Comparison of ENCODE assay signal across 23 cellular contexts in the genomic region with DNA sequence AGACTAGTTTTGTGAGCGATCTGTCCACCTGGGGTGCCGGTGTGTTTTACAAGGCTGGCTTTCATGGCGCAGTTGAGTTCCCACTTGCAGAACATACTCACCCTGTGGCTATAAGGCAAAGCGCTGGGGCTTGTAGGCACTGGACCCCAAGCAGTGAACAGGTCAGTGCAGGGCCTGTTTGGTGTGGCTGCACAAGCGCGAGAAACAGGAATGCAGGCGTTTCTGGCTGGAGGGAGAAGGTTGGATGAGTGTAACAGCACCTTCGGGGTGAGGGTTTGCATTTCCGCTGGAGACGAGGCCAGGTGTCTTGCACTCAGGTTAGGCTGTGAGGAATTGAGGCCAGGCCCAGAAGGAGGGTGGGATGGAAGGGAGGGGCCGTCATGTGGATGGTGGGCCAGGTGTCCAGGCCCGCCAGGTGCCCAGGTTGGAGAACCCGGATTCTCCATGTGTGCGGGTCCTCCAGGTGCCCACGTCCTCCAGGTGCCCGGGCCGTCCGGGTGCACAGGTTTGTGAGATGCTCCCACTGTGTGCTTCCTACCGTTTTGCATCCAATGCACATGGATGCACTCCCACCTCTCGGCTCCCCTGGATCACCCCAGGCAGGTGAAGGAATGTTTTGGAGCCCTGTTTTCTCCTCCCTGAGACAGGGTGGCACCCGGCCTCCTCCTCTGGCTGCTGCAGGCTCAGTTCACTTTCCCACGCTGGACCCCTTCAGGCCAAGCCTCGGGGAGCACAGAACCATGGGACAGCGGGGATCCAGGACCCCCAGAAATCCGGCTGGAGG. TPM values are rescaled to one million over a fixed set of nuclear protein-coding genes. Genes with fewer than 3 reads are reported as not detected.
A peak's percentile ranks its signal among the peaks of the same experiment; 100 is the strongest.
DNase-seq lines count a peak whose midpoint lies in the region; ATAC-seq and TF ChIP-seq lines count a peak whose summit lies in the region.
"Had no signal": no experiment of that assay in that cellular context is flagged by ENCODE, and none has a peak within 500 bp of the region (broad histone marks: within the 10 kb centered on the region; RNA-seq: fewer than 3 reads in every experiment).

No MANE protein-coding gene starts in this region.

- POLR2A ChIA-PET in A673 (lab: Charles Lee; ENCODE audit: low non-redundant PET) (no interaction called here), Caco-2 (lab: Charles Lee) (no interaction called here)

- no peaks in the 10 kb centered on the region for H3K36me3 ChIP-seq in A673 (ENCODE audit: insufficient read depth, low read length, poor library complexity, severe bottlenecking)
- no peaks in the 10 kb centered on the region for H3K36me3 ChIP-seq in Caco-2 (ENCODE audit: control insufficient read depth, insufficient read depth, low read length)
- H3K36me3 ChIP-seq in mesendoderm (ENCODE audit: control insufficient read depth, insufficient read depth, low read length): no peaks in the 10 kb centered on the region
- H3K36me3 ChIP-seq: pancreas had no signal

- H3K27me3 Mint-ChIP-seq in Caco-2 (ENCODE audit: insufficient read depth, unreplicated experiment) (no peaks in the 10 kb centered on the region), brain (peaks cover 2% of the 10 kb centered on the region), type B pancreatic cell (peaks cover 6% of the 10 kb centered on the region)
- H3K27me3 Mint-ChIP-seq: activated CD4-positive, alpha-beta memory T cell treated with anti-CD3 and anti-CD28 coated beads, Interleukin-2, amount 10 ng/mL, durations not matched to agents 7 days and 5 days; activated naive CD8-positive, alpha-beta T cell; naive B cell had no signal

- H3K9me3 ChIP-seq in A673 (ENCODE audit: low read depth, low read length, poor library complexity, severe bottlenecking) (no peaks in the 10 kb centered on the region), Caco-2 (peaks cover under 1% of the 10 kb centered on the region; the same call in 1 of the 2 replicates)
- H3K9me3 ChIP-seq: pancreas had no signal

- DNase-seq in A673 (ENCODE audit: low spot score): no peak
- DNase-seq in Caco-2: peak in 1 of 2 experiments; percentile 28
- no peak for DNase-seq in mesendoderm
- no peak for DNase-seq in type B pancreatic cell (ENCODE audit: extremely low spot score, unreplicated experiment)
- DNase-seq in activated CD4-positive, alpha-beta T cell treated with anti-CD3 and anti-CD28 coated beads for 1 hour: no peak
- DNase-seq: activated CD4-positive, alpha-beta memory T cell treated with anti-CD3 and anti-CD28 coated beads, Interleukin-2, amount 10 ng/mL, durations not matched to agents 7 days and 5 days; activated CD4-positive, CD25-positive, alpha-beta regulatory T cell; activated T-cell treated with anti-CD3 and anti-CD28 coated beads, Interleukin-2, amount 50 U/mL, for 1 hour; DMS153; effector CD8-positive, alpha-beta T cell; GDM1; naive B cell; NCI-H1694; NCI-H226; NCI-H748 treated with DMSO at 0.1 percent for 48 hours; pancreas; stimulated activated CD4-positive, alpha-beta T cell treated with anti-CD3 and anti-CD28 coated beads, Interleukin-15, amount 100 ng/mL, for 24 hours; T1000 had no signal

- H2AK5ac ChIP-seq in mesendoderm (ENCODE audit: low read length): peak overlapping the region; percentile 65

- H4K5ac ChIP-seq in mesendoderm (ENCODE audit: low read length): no peak overlapping the region

- peak overlapping the region; percentile 21 for H2BK120ac ChIP-seq in mesendoderm (ENCODE audit: low read depth, low read length)

- peak overlapping the region; percentile 56 for H3K18ac ChIP-seq in mesendoderm (ENCODE audit: low read length)

- no peak overlapping the region for H4K8ac ChIP-seq in mesendoderm (ENCODE audit: low read depth, low read length)

- CTCF ChIA-PET in A673 (lab: Charles Lee) (no interaction called here), Caco-2 (lab: Charles Lee) (no interaction called here)

- TF ChIP-seq CTCF in A673 (conservative IDR thresholded peaks at IDR 0.05; ENCODE audit: low read depth, low read length) (no peak), Caco-2 (IDR thresholded peaks at IDR 0.05; ENCODE audit: insufficient read depth in 1 of 2, low read depth in 1 of 2, low read length in 1 of 2, severe bottlenecking in 1 of 2, unreplicated experiment in 1 of 2) (no peak), brain (conservative IDR thresholded peaks at IDR 0.05) (no peak), type B pancreatic cell (conservative IDR thresholded peaks at IDR 0.05) (no peak)

- H3K4me1 Mint-ChIP-seq in Caco-2 (ENCODE audit: low read depth, unreplicated experiment) (peaks cover 24% of the 10 kb centered on the region), brain (peaks cover 66% of the 10 kb centered on the region), type B pancreatic cell (ENCODE audit: unreplicated experiment) (peaks cover 19% of the 10 kb centered on the region)

- no peaks in the 10 kb centered on the region for H3K79me1 ChIP-seq in mesendoderm (ENCODE audit: low read length)

- no peak overlapping the region for H2BK5ac ChIP-seq in mesendoderm (ENCODE audit: low read length)

- no peak overlapping the region for H3K4me2 ChIP-seq in mesendoderm (ENCODE audit: low read length)

- H3K4me1 ChIP-seq in A673 (ENCODE audit: insufficient read depth, low read length, poor library complexity, severe bottlenecking) (peaks cover 31% of the 10 kb centered on the region), Caco-2 (peaks cover 41% of the 10 kb centered on the region), mesendoderm (ENCODE audit: control insufficient read depth, low read depth, low read length) (peaks cover 13% of the 10 kb centered on the region)
- H3K4me1 ChIP-seq: pancreas had no signal

- H3K9me3 Mint-ChIP-seq in Caco-2 (ENCODE audit: unreplicated experiment) (peaks cover 3% of the 10 kb centered on the region), brain (peaks cover 0 to 5% (median 1%) of the 10 kb centered on the region in 5 experiments), type B pancreatic cell (no peaks in the 10 kb centered on the region)
- H3K9me3 Mint-ChIP-seq: CD8-positive, alpha-beta T cell had no signal

- WGBS in mesendoderm (ENCODE audit: extremely low coverage, insufficient coverage, low lambda C conversion rate): no CpG with 5 or more reads among the region's 25 CpGs

- H3K4me3 Mint-ChIP-seq in Caco-2 (ENCODE audit: unreplicated experiment) (no peak overlapping the region), brain (peak overlapping the region in 2 of 5 experiments; percentile 63 to 70), type B pancreatic cell (no peak overlapping the region)
- H3K4me3 Mint-ChIP-seq: activated CD4-positive, alpha-beta memory T cell treated with anti-CD3 and anti-CD28 coated beads, Interleukin-2, amount 10 ng/mL, durations not matched to agents 7 days and 5 days; activated naive CD8-positive, alpha-beta T cell; CD8-positive, alpha-beta T cell; naive B cell had no signal

- H3K27ac ChIP-seq in A673 (ENCODE audit: low read depth, low read length, poor library complexity, severe bottlenecking) (peak overlapping the region; percentile 56), mesendoderm (ENCODE audit: low read depth, low read length) (peak overlapping the region; percentile 5)
- H3K27ac ChIP-seq: pancreas had no signal

- no peak overlapping the region for H3K23ac ChIP-seq in mesendoderm (ENCODE audit: low read length)

- H3K27ac Mint-ChIP-seq in Caco-2 (ENCODE audit: unreplicated experiment) (peak overlapping the region; percentile 47), brain (peak overlapping the region in 4 of 5 experiments; percentile 88 to 99 (median 97)), type B pancreatic cell (no peak overlapping the region)
- H3K27ac Mint-ChIP-seq: activated CD4-positive, alpha-beta memory T cell treated with anti-CD3 and anti-CD28 coated beads, Interleukin-2, amount 10 ng/mL, durations not matched to agents 7 days and 5 days; CD8-positive, alpha-beta T cell had no signal

- H3K36me3 Mint-ChIP-seq in Caco-2 (ENCODE audit: insufficient read depth, unreplicated experiment): peaks cover 59% of the 10 kb centered on the region
- H3K36me3 Mint-ChIP-seq in brain: no peaks in the 10 kb centered on the region
- no peaks in the 10 kb centered on the region for H3K36me3 Mint-ChIP-seq in type B pancreatic cell
- H3K36me3 Mint-ChIP-seq: activated naive CD8-positive, alpha-beta T cell; CD8-positive, alpha-beta T cell; naive B cell had no signal

- H3K4me3 ChIP-seq in A673 (ENCODE audit: low read depth, low read length, poor library complexity, severe bottlenecking) (no peak overlapping the region), Caco-2 (ENCODE audit: low read depth, low read length) (no peak overlapping the region), mesendoderm (ENCODE audit: low read length) (no peak overlapping the region)
- H3K4me3 ChIP-seq: pancreas had no signal

- H2BK15ac ChIP-seq in mesendoderm (replicated peaks; ENCODE audit: low read depth): no peak overlapping the region

- ATAC-seq in HG02885 (IDR thresholded peaks at IDR 0.05; ENCODE audit: poor library complexity, unreplicated experiment): no peak
- ATAC-seq: CD8-positive, alpha-beta T cell; pancreas; sciatic nerve had no signal

- H3K4ac ChIP-seq in mesendoderm (ENCODE audit: low read depth, low read length): peak overlapping the region; percentile 28

- H3K9ac ChIP-seq in mesendoderm (ENCODE audit: low read length): peak overlapping the region; percentile 44

- peak overlapping the region; percentile 73 for H3K56ac ChIP-seq in mesendoderm (ENCODE audit: low read length)

- no TSS peak for BruUV-seq in A673 (replicated peaks; lab: Mats Ljungman, UMichigan)
- no TSS peak for BruUV-seq in Caco-2 (replicated peaks; lab: Mats Ljungman, UMichigan)

- H3K27me3 ChIP-seq in A673 (replicated peaks; ENCODE audit: insufficient read depth, low read depth, low read length, poor library complexity): no peaks in the 10 kb centered on the region
- no peaks in the 10 kb centered on the region for H3K27me3 ChIP-seq in Caco-2 (replicated peaks; ENCODE audit: control insufficient read depth, insufficient read depth, low read length)
- H3K27me3 ChIP-seq in mesendoderm (ENCODE audit: insufficient read depth, low read length, poor library complexity): no peaks in the 10 kb centered on the region
- H3K27me3 ChIP-seq: pancreas had no signal

- no peaks in the 10 kb centered on the region for H3K79me2 ChIP-seq in mesendoderm (ENCODE audit: control insufficient read depth, insufficient read depth, low read length)

- intact Hi-C loops in A673 (cut with micrococcal nuclease; ENCODE audit: unreplicated experiment): no loop called here
- intact Hi-C loops in Caco-2 (cut with micrococcal nuclease; ENCODE audit: unreplicated experiment): no loop called here

RNA-seq across cellular contexts. Expression of gene SLC7A5, which starts 46.0 kb away (rescaled TPM):
- total RNA-seq in A673 (2021): 324 and 371 TPM in 2 replicates
- 495 and 534 TPM in 2 replicates for total RNA-seq in Caco-2 (2022)
- 101 TPM for polyA plus RNA-seq in brain (ENCODE audit: insufficient read depth, low read depth, low replicate concordance)
- polyA plus RNA-seq in mesendoderm (2013, experiment 1 of 2): 742 TPM
- 732 TPM for polyA plus RNA-seq in mesendoderm (2013, experiment 2 of 2)
- 40.4 and 51.2 TPM in 2 replicates for total RNA-seq in type B pancreatic cell (ENCODE audit: low replicate concordance)

RNA-seq across cellular contexts. Expression of gene KLHDC4, which starts 57.6 kb away (rescaled TPM):
- total RNA-seq in A673 (2021): 83.3 and 86.6 TPM in 2 replicates
- 116 and 117 TPM in 2 replicates for total RNA-seq in Caco-2 (2022)
- polyA plus RNA-seq in brain (ENCODE audit: insufficient read depth, low read depth, low replicate concordance): 18.9 TPM
- 25.9 TPM for polyA plus RNA-seq in mesendoderm (2013, experiment 1 of 2)
- polyA plus RNA-seq in mesendoderm (2013, experiment 2 of 2): 24.8 TPM
- total RNA-seq in type B pancreatic cell (ENCODE audit: low replicate concordance): 34.4 and 43.4 TPM in 2 replicates
